In the genomic region with DNA sequence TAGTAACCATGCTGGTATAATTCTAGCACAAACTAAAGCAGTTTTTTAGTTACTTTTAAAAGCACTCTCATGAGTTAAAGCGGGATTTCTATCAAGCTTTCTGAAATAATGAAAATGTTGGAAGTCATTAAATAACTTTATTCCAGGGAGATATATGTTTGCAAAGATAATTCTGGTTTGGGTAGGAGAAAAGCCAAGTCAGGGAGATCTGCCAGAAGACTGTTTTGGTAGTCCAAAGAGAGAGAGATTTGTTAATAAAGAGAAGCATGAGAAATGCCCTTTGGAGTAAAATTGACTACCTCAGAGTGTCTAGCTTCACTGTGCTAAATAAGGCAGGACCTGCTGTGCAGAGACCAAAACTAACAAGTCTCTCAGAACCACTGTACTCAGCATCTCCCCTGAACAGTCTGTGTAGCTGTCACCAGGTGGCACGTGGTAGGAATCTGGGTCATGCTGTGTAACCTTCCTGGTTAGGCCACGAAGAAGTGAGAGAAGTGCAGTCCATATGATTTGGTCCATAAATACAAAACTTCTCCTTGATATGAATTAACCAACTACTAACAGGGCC, we compare ENCODE assay signal across 2 cellular contexts.
TF ChIP-seq lines count a peak whose summit lies in the region.

No MANE protein-coding gene starts in this region.

TF ChIP-seq in SK-N-SH, 30 proteins besides CTCF, POLR2A, EP300 and RAD21:
- TF ChIP-seq, protein P1, sequence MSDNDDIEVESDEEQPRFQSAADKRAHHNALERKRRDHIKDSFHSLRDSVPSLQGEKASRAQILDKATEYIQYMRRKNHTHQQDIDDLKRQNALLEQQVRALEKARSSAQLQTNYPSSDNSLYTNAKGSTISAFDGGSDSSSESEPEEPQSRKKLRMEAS (IDR thresholded peaks at IDR 0.05; ENCODE audit: low read depth) = no peak
- TF ChIP-seq JUND (IDR thresholded peaks at IDR 0.05) = no peak
- TF ChIP-seq FOSL2 (IDR thresholded peaks at IDR 0.05; ENCODE audit: borderline replicate concordance, low read depth) = no peak
- TF ChIP-seq, protein P2, sequence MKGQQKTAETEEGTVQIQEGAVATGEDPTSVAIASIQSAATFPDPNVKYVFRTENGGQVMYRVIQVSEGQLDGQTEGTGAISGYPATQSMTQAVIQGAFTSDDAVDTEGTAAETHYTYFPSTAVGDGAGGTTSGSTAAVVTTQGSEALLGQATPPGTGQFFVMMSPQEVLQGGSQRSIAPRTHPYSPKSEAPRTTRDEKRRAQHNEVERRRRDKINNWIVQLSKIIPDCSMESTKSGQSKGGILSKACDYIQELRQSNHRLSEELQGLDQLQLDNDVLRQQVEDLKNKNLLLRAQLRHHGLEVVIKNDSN (IDR thresholded peaks at IDR 0.05; ENCODE audit: borderline replicate concordance, low read depth) = no peak
- TF ChIP-seq, protein P3, sequence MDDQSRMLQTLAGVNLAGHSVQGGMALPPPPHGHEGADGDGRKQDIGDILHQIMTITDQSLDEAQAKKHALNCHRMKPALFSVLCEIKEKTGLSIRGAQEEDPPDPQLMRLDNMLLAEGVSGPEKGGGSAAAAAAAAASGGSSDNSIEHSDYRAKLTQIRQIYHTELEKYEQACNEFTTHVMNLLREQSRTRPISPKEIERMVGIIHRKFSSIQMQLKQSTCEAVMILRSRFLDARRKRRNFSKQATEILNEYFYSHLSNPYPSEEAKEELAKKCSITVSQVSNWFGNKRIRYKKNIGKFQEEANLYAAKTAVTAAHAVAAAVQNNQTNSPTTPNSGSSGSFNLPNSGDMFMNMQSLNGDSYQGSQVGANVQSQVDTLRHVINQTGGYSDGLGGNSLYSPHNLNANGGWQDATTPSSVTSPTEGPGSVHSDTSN (IDR thresholded peaks at IDR 0.05) = no peak
- no peak for TF ChIP-seq MEF2A (IDR thresholded peaks at IDR 0.05; ENCODE audit: borderline replicate concordance, low read depth)
- TF ChIP-seq TEAD4 (IDR thresholded peaks at IDR 0.05; ENCODE audit: borderline replicate concordance, insufficient read depth) = no peak
- no peak for TF ChIP-seq SIN3A (IDR thresholded peaks at IDR 0.05; ENCODE audit: borderline replicate concordance, low read depth, low read length)
- TF ChIP-seq GATA2 (CRISPR knock-in tag; IDR thresholded peaks at IDR 0.05) = no peak
- no peak for TF ChIP-seq GABPA (IDR thresholded peaks at IDR 0.05; ENCODE audit: low read depth)
- no peak for TF ChIP-seq NFIC (IDR thresholded peaks at IDR 0.05; ENCODE audit: borderline replicate concordance)
- no peak for TF ChIP-seq ELF1 (IDR thresholded peaks at IDR 0.05)
- no peak for TF ChIP-seq EZH2phosphoT487 (IDR thresholded peaks at IDR 0.05; ENCODE audit: borderline replicate concordance, low read depth)

TF ChIP-seq in H1, 55 proteins besides CTCF, POLR2A, EP300 and RAD21:
- no peak for TF ChIP-seq POU5F1 (IDR thresholded peaks at IDR 0.05; ENCODE audit: low read depth, low read length)
- no peak for TF ChIP-seq PHF8 (conservative IDR thresholded peaks at IDR 0.05; ENCODE audit: low read depth, low read length)
- TF ChIP-seq NRF1 (IDR thresholded peaks at IDR 0.05; ENCODE audit: low read depth, low read length) = no peak
- no peak for TF ChIP-seq CHD2 (IDR thresholded peaks at IDR 0.05; ENCODE audit: low read length)
- no peak for TF ChIP-seq CHD1 (IDR thresholded peaks at IDR 0.05; ENCODE audit: low read depth, low read length)
- TF ChIP-seq FOSL1 (IDR thresholded peaks at IDR 0.05; ENCODE audit: insufficient read depth, low read depth, low read length) = no peak
- TF ChIP-seq SRF (IDR thresholded peaks at IDR 0.05; ENCODE audit: low read depth, low read length) = no peak
- no peak for TF ChIP-seq TBP (IDR thresholded peaks at IDR 0.05; ENCODE audit: low read depth, low read length)
- TF ChIP-seq MAFK (IDR thresholded peaks at IDR 0.05; ENCODE audit: low read depth, low read length) = no peak
- no peak for TF ChIP-seq TAF1 (IDR thresholded peaks at IDR 0.05; ENCODE audit: low read depth, low read length)
- TF ChIP-seq SP1 (IDR thresholded peaks at IDR 0.05; ENCODE audit: low read depth, low read length) = no peak
